ENCODE assay signal across 1 cellular context in the genomic region with DNA sequence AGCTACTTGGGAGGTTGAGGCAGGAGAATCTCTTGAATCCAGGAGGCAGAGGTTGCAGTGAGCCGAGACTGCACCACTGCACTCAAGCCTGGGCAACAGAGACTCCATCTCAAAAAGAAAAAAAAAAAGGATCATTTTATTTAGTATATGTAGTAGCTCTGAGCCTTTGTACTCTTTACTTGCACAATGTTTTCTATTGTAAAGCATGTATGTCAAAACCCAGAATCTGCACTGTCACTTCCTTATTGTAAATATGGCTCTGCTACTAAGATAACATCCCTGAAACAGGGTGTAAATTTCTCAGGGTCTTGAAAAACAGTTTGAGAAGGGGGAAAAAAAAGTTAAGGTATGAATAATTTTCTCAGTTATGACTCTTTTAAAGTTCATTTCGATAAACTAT.
A peak's percentile ranks its signal among the peaks of the same experiment; 100 is the strongest.
TF ChIP-seq lines count a peak whose summit lies in the region.

No MANE protein-coding gene starts in this region.

TF ChIP-seq in HepG2, 621 proteins besides CTCF, POLR2A, EP300 and RAD21 (continued from another document and continues in another):
- TF ChIP-seq, protein P1, sequence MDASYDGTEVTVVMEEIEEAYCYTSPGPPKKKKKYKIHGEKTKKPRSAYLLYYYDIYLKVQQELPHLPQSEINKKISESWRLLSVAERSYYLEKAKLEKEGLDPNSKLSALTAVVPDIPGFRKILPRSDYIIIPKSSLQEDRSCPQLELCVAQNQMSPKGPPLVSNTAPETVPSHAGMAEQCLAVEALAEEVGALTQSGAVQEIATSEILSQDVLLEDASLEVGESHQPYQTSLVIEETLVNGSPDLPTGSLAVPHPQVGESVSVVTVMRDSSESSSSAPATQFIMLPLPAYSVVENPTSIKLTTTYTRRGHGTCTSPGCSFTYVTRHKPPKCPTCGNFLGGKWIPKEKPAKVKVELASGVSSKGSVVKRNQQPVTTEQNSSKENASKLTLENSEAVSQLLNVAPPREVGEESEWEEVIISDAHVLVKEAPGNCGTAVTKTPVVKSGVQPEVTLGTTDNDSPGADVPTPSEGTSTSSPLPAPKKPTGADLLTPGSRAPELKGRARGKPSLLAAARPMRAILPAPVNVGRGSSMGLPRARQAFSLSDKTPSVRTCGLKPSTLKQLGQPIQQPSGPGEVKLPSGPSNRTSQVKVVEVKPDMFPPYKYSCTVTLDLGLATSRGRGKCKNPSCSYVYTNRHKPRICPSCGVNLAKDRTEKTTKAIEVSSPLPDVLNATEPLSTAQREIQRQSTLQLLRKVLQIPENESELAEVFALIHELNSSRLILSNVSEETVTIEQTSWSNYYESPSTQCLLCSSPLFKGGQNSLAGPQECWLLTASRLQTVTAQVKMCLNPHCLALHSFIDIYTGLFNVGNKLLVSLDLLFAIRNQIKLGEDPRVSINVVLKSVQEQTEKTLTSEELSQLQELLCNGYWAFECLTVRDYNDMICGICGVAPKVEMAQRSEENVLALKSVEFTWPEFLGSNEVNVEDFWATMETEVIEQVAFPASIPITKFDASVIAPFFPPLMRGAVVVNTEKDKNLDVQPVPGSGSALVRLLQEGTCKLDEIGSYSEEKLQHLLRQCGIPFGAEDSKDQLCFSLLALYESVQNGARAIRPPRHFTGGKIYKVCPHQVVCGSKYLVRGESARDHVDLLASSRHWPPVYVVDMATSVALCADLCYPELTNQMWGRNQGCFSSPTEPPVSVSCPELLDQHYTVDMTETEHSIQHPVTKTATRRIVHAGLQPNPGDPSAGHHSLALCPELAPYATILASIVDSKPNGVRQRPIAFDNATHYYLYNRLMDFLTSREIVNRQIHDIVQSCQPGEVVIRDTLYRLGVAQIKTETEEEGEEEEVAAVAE (CRISPR knock-in tag; IDR thresholded peaks at IDR 0.05; ENCODE audit: borderline replicate concordance): no peak
- TF ChIP-seq SAP130 (CRISPR knock-in tag; IDR thresholded peaks at IDR 0.05; ENCODE audit: low read depth): peak; percentile 72
- no peak for TF ChIP-seq DPF2 (CRISPR knock-in tag; IDR thresholded peaks at IDR 0.05; ENCODE audit: borderline replicate concordance, low read depth)
- TF ChIP-seq RELA (CRISPR knock-in tag; IDR thresholded peaks at IDR 0.05): no peak
- TF ChIP-seq LRRFIP1 (CRISPR knock-in tag; conservative IDR thresholded peaks at IDR 0.05): no peak
- TF ChIP-seq, protein P2, sequence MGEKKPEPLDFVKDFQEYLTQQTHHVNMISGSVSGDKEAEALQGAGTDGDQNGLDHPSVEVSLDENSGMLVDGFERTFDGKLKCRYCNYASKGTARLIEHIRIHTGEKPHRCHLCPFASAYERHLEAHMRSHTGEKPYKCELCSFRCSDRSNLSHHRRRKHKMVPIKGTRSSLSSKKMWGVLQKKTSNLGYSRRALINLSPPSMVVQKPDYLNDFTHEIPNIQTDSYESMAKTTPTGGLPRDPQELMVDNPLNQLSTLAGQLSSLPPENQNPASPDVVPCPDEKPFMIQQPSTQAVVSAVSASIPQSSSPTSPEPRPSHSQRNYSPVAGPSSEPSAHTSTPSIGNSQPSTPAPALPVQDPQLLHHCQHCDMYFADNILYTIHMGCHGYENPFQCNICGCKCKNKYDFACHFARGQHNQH (CRISPR knock-in tag; IDR thresholded peaks at IDR 0.05): no peak
- TF ChIP-seq ZBTB7B (CRISPR knock-in tag; IDR thresholded peaks at IDR 0.05): no peak
- TF ChIP-seq ZNF264 (CRISPR knock-in tag; IDR thresholded peaks at IDR 0.05): no peak
- no peak for TF ChIP-seq DR1 (CRISPR knock-in tag; IDR thresholded peaks at IDR 0.05)
- 0 out of 2 replicates have a peak, but pooled peaks have one; percentile 23 for TF ChIP-seq PPARG (CRISPR knock-in tag; conservative IDR thresholded peaks at IDR 0.05)
- peak; percentile 32; the same call in 1 of the 2 replicates for TF ChIP-seq KAT8 (CRISPR knock-in tag; IDR thresholded peaks at IDR 0.05)
- TF ChIP-seq ZFP62 (CRISPR knock-in tag; IDR thresholded peaks at IDR 0.05): no peak
- TF ChIP-seq SOX13 (IDR thresholded peaks at IDR 0.05): no peak
- TF ChIP-seq SOX13 (CRISPR knock-in tag; conservative IDR thresholded peaks at IDR 0.05 in 1 of 2, IDR thresholded peaks at IDR 0.05 in 1 of 2): peak in 1 of 2 experiments; percentile 87; a peak in 2 of 4 replicates
- TF ChIP-seq ZNF709 (CRISPR knock-in tag; IDR thresholded peaks at IDR 0.05): no peak
- TF ChIP-seq KAT7 (CRISPR knock-in tag; IDR thresholded peaks at IDR 0.05; ENCODE audit: borderline replicate concordance): no peak
- no peak for TF ChIP-seq ZNF180 (CRISPR knock-in tag; IDR thresholded peaks at IDR 0.05; ENCODE audit: borderline replicate concordance, low read depth)
- peak; percentile 89 for TF ChIP-seq FOXA3 (CRISPR knock-in tag; IDR thresholded peaks at IDR 0.05)
- TF ChIP-seq, protein P3, sequence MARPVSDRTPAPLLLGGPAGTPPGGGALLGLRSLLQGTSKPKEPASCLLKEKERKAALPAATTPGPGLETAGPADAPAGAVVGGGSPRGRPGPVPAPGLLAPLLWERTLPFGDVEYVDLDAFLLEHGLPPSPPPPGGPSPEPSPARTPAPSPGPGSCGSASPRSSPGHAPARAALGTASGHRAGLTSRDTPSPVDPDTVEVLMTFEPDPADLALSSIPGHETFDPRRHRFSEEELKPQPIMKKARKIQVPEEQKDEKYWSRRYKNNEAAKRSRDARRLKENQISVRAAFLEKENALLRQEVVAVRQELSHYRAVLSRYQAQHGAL (CRISPR knock-in tag; IDR thresholded peaks at IDR 0.05; ENCODE audit: not compliant biosample characterization): no peak
- no peak for TF ChIP-seq SYNCRIP (IDR thresholded peaks at IDR 0.05; ENCODE audit: insufficient read depth, low read depth, low read length)
- TF ChIP-seq TBL1XR1 (IDR thresholded peaks at IDR 0.05; ENCODE audit: borderline replicate concordance, low read length, partially characterized antibody): no peak
- no peak for TF ChIP-seq TBX3 (IDR thresholded peaks at IDR 0.05; ENCODE audit: borderline replicate concordance)
- TF ChIP-seq IRF2 (CRISPR knock-in tag; IDR thresholded peaks at IDR 0.05): no peak
- TF ChIP-seq MIXL1 (CRISPR knock-in tag; IDR thresholded peaks at IDR 0.05): no peak
- TF ChIP-seq ZNF292 (CRISPR knock-in tag; IDR thresholded peaks at IDR 0.05; ENCODE audit: borderline replicate concordance, low read depth): 0 out of 2 replicates have a peak, but pooled peaks have one; percentile 25
- no peak for TF ChIP-seq ZNF577 (CRISPR knock-in tag; IDR thresholded peaks at IDR 0.05; ENCODE audit: borderline replicate concordance, low read depth)
- TF ChIP-seq ZNF205 (CRISPR knock-in tag; IDR thresholded peaks at IDR 0.05): no peak
- TF ChIP-seq PAX8 (CRISPR knock-in tag; IDR thresholded peaks at IDR 0.05; ENCODE audit: borderline replicate concordance): no peak
- TF ChIP-seq MATR3 (CRISPR knock-in tag; IDR thresholded peaks at IDR 0.05): no peak
- TF ChIP-seq BRD4 (CRISPR knock-in tag; IDR thresholded peaks at IDR 0.05): no peak
- TF ChIP-seq ZNF563 (CRISPR knock-in tag; IDR thresholded peaks at IDR 0.05): no peak
- peak; percentile 33; the same call in 1 of the 2 replicates for TF ChIP-seq RXRB (CRISPR knock-in tag; IDR thresholded peaks at IDR 0.05; ENCODE audit: borderline replicate concordance)
- no peak for TF ChIP-seq SP2 (CRISPR knock-in tag; IDR thresholded peaks at IDR 0.05)
- no peak for TF ChIP-seq KLF13 (CRISPR knock-in tag; IDR thresholded peaks at IDR 0.05)
- no peak for TF ChIP-seq ZNF160 (CRISPR knock-in tag; IDR thresholded peaks at IDR 0.05)
- peak; percentile 38; the same call in 1 of the 2 replicates for TF ChIP-seq MAFF (IDR thresholded peaks at IDR 0.05; ENCODE audit: low read depth, low read length)
- TF ChIP-seq GPBP1L1 (CRISPR knock-in tag; IDR thresholded peaks at IDR 0.05): no peak
- no peak for TF ChIP-seq CSRNP1 (CRISPR knock-in tag; IDR thresholded peaks at IDR 0.05)
- TF ChIP-seq, protein P4, sequence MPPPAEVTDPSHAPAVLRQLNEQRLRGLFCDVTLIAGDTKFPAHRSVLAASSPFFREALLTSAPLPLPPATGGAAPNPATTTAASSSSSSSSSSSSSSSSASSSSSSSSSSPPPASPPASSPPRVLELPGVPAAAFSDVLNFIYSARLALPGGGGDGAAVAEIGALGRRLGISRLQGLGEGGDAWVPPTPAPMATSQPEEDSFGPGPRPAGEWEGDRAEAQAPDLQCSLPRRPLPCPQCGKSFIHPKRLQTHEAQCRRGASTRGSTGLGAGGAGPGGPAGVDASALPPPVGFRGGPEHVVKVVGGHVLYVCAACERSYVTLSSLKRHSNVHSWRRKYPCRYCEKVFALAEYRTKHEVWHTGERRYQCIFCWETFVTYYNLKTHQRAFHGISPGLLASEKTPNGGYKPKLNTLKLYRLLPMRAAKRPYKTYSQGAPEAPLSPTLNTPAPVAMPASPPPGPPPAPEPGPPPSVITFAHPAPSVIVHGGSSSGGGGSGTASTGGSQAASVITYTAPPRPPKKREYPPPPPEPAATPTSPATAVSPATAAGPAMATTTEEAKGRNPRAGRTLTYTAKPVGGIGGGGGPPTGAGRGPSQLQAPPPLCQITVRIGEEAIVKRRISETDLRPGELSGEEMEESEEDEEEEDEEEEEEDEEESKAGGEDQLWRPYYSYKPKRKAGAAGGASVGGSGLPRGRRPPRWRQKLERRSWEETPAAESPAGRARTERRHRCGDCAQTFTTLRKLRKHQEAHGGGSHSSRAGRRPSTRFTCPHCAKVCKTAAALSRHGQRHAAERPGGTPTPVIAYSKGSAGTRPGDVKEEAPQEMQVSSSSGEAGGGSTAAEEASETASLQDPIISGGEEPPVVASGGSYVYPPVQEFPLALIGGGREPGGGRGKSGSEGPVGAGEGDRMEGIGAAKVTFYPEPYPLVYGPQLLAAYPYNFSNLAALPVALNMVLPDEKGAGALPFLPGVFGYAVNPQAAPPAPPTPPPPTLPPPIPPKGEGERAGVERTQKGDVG (CRISPR knock-in tag; IDR thresholded peaks at IDR 0.05; ENCODE audit: borderline replicate concordance): no peak
- TF ChIP-seq KLF12 (CRISPR knock-in tag; IDR thresholded peaks at IDR 0.05; ENCODE audit: borderline replicate concordance): no peak
- no peak for TF ChIP-seq DZIP1 (CRISPR knock-in tag; IDR thresholded peaks at IDR 0.05)
- no peak for TF ChIP-seq ZNF282 (IDR thresholded peaks at IDR 0.05; ENCODE audit: partially characterized antibody)
- TF ChIP-seq ESRRA (CRISPR knock-in tag; IDR thresholded peaks at IDR 0.05; ENCODE audit: low read depth): no peak
- TF ChIP-seq SMC3 (IDR thresholded peaks at IDR 0.05; ENCODE audit: low read length): no peak; the same call in 1 of the 2 replicates
- no peak for TF ChIP-seq ZSCAN22 (CRISPR knock-in tag; IDR thresholded peaks at IDR 0.05)
- no peak for TF ChIP-seq IKZF4 (CRISPR knock-in tag; IDR thresholded peaks at IDR 0.05; ENCODE audit: borderline replicate concordance, low read depth, not compliant biosample characterization)
- TF ChIP-seq MAFK (conservative IDR thresholded peaks at IDR 0.05 in 1 of 2, IDR thresholded peaks at IDR 0.05 in 1 of 2; ENCODE audit: low read length in 2 of 2): peak in 1 of 2 experiments; percentile 36; a peak in 1 of 4 replicates
